Comparison of ENCODE assay signal across 18 cellular contexts in genomic region chr22:38776086-38776485, GRCh38.
"Had no signal": no experiment of that assay in that cellular context is flagged by ENCODE, and none has a peak within 500 bp of the region (broad histone marks: within the 10 kb centered on the region; RNA-seq: fewer than 3 reads in every experiment).

No MANE protein-coding gene starts in this region.

- DNase-seq: gastrocnemius medialis; heart right ventricle; hypothalamus; kidney glomerular epithelial cell; naive thymus-derived CD4-positive, alpha-beta T cell; nephron progenitor cell; psoas muscle; retina; stimulated activated CD4-positive, alpha-beta T cell treated with anti-CD3 and anti-CD28 coated beads, Interleukin-4, amount 100 ng/mL, for 1 hour; stimulated activated CD8-positive, alpha-beta memory T cell treated with anti-CD3 and anti-CD28 coated beads, Interleukin-4, amount 100 ng/mL, for 48 hours; stimulated activated naive CD8-positive, alpha-beta T cell treated with anti-CD3 and anti-CD28 coated beads, Interleukin-15, amount 100 ng/mL, for 72 hours; transverse colon had no signal

- H3K4me3 ChIP-seq: coronary artery, gastrocnemius medialis, heart right ventricle, psoas muscle, right lobe of liver, thoracic aorta, transverse colon had no signal

- H3K9me3 Mint-ChIP-seq: nephron progenitor cell; stimulated activated memory B cell treated with anti-CD40 and anti-IgM and Interleukin-4, amounts not matched to agents 10 μg/mL and 1 μg/mL and 100 μg/mL, for 72 hours; stimulated activated naive CD8-positive, alpha-beta T cell treated with anti-CD3 and anti-CD28 coated beads, Interleukin-15, amount 100 ng/mL, for 72 hours had no signal

- H3K4me3 Mint-ChIP-seq: naive thymus-derived CD4-positive, alpha-beta T cell; nephron progenitor cell; stimulated activated memory B cell treated with anti-CD40 and anti-IgM and Interleukin-4, amounts not matched to agents 10 μg/mL and 1 μg/mL and 100 μg/mL, for 72 hours; stimulated activated naive CD8-positive, alpha-beta T cell treated with anti-CD3 and anti-CD28 coated beads, Interleukin-15, amount 100 ng/mL, for 72 hours had no signal

- H3K36me3 ChIP-seq: gastrocnemius medialis, right lobe of liver, thoracic aorta had no signal

- ATAC-seq: gastrocnemius medialis; heart right ventricle; naive thymus-derived CD4-positive, alpha-beta T cell; stimulated activated memory B cell treated with anti-CD40 and anti-IgM and Interleukin-4, amounts not matched to agents 10 μg/mL and 1 μg/mL and 100 μg/mL, for 72 hours; stimulated activated naive CD8-positive, alpha-beta T cell treated with anti-CD3 and anti-CD28 coated beads, Interleukin-15, amount 100 ng/mL, for 72 hours had no signal

- H3K27ac ChIP-seq: coronary artery, heart right ventricle, neutrophil, psoas muscle, right lobe of liver, thoracic aorta, transverse colon had no signal

- H3K4me1 ChIP-seq: psoas muscle, right lobe of liver, transverse colon had no signal

- H3K27me3 Mint-ChIP-seq: naive thymus-derived CD4-positive, alpha-beta T cell; stimulated activated memory B cell treated with anti-CD40 and anti-IgM and Interleukin-4, amounts not matched to agents 10 μg/mL and 1 μg/mL and 100 μg/mL, for 72 hours; stimulated activated naive CD8-positive, alpha-beta T cell treated with anti-CD3 and anti-CD28 coated beads, Interleukin-15, amount 100 ng/mL, for 72 hours had no signal

- H3K27ac Mint-ChIP-seq: stimulated activated memory B cell treated with anti-CD40 and anti-IgM and Interleukin-4, amounts not matched to agents 10 μg/mL and 1 μg/mL and 100 μg/mL, for 72 hours had no signal

- H3K4me1 Mint-ChIP-seq: stimulated activated memory B cell treated with anti-CD40 and anti-IgM and Interleukin-4, amounts not matched to agents 10 μg/mL and 1 μg/mL and 100 μg/mL, for 72 hours had no signal

- FAIRE-seq: islet of Langerhans had no signal

- H3K27me3 ChIP-seq: gastrocnemius medialis, heart right ventricle, neutrophil, right lobe of liver, transverse colon had no signal

- H3K9me3 ChIP-seq: gastrocnemius medialis, heart right ventricle, neutrophil, psoas muscle, right lobe of liver, thoracic aorta, transverse colon had no signal
